In the genomic region with DNA sequence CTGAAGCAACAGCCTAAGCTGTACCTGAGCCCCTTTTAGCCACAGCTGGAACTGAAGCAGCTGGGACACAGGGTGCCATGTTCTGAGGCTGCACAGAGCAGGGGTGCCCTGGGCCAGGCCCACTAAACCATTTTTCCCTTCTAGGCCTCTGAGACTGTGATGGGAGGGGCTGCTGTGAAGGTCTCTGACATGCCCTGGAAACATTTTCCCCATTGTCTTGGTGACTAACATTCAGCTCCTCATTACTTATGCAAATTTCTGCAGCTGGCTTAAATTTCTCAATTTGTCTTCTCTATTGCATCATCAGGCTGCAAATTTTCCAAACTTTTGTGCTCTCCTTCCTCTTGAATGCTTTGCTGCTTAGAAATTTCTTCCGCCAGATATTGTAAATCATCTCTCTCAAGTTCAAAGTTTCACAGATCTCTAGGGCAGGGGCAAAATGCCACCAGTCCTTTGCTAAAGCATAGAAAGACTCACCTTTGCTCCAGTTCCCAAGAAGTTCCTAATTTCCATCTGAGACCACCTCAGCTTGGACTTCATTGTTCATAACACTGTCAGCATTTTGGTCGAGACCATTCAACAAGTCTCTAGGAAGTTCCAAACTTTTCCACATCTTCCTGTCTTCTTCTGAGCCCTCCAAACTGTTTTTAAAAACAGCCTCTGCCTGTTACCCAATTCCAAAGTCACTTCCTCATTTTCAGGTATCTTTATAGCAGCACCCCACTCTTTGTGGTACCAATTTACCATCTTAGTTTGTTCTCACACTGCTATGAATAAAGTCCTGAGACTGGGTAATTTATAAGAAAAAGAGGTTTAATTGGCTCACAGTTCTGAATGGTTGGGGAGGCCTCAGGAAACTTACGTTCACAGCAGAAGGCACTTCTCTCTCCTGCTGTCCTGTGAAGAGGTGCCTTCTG, we compare ENCODE assay signal across 1 cellular context.
TF ChIP-seq lines count a peak whose summit lies in the region.

No MANE protein-coding gene starts in this region.

TF ChIP-seq in HepG2, 621 proteins besides CTCF, POLR2A, EP300 and RAD21:
- TF ChIP-seq CEBPB (IDR thresholded peaks at IDR 0.05; ENCODE audit: borderline replicate concordance, low read depth, low read length): peak; percentile 52; the same call in 1 of the 2 replicates
- TF ChIP-seq ATF7 (IDR thresholded peaks at IDR 0.05): peak; percentile 63
- no peak for TF ChIP-seq ATF7 (CRISPR knock-in tag; IDR thresholded peaks at IDR 0.05)
- no peak for TF ChIP-seq ZNF552 (CRISPR knock-in tag; IDR thresholded peaks at IDR 0.05; ENCODE audit: borderline replicate concordance)
